Comparison of ENCODE assay signal across 8 cellular contexts in the genomic region with DNA sequence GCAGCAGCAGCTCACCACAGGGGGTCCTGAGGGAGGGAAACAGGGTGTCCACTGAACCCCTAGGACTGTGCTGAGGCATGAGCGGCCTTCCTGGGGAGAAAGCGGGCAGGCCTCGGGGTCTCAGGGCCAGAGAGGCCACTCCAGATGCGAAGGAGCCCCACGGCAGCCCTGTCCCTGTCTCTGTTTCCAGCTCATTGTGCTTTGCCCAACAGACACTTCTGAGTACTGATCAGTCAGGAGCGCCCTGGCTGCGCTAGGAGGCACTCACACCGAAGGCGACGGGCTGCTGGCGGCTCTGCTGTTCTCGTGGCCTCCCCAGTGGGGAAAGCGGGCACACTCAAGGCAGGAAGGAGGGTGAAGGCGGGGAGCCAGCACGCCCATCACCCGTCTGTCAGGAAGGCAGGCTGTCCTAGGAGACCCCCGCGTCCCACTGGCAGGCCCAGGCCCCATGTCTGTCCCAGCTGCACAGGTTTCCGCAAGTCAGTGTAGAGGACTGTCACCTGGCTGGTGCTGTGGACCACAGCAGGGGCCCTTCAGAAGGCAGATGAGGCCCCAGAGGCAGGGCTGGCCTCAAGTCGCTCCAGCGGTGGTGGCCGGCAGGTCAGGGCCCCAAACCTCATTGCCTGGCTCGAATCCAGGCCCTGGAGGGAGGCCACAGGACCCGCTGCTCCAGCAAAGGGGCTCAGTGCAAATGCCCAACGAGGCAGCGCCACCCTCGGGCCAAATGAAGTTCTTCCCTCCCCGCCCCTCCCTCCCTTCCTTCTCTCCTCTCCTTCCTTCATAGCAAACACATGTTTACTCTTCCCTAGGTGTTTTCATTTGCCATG. TPM values are rescaled to one million over a fixed set of nuclear protein-coding genes. Genes with fewer than 3 reads are reported as not detected.
DNase-seq lines count a peak whose midpoint lies in the region; ATAC-seq and TF ChIP-seq lines count a peak whose summit lies in the region.

No MANE protein-coding gene starts in this region.

- H3K9me3 ChIP-seq in IMR-90 (ENCODE audit: control insufficient read depth, insufficient read depth, low read length) (peaks cover 3% of the 10 kb centered on the region; the same call in 1 of the 2 replicates), MG63 (no peaks in the 10 kb centered on the region)

- peak; percentile 32 for TF ChIP-seq RAD21 in IMR-90 (IDR thresholded peaks at IDR 0.05; ENCODE audit: low read length)

- no peak overlapping the region for H4K5ac ChIP-seq in IMR-90 (ENCODE audit: low read depth, low read length)

- H3K27ac ChIP-seq in IMR-90 (ENCODE audit: insufficient read depth, low read length): no peak overlapping the region

- peaks cover 52 to 78% of the 10 kb centered on the region in 2 donors for H3K4me1 Mint-ChIP-seq in stimulated activated naive B cell treated with anti-CD40 and anti-IgM and Interleukin-4, amounts not matched to agents 10 μg/mL and 1 μg/mL and 100 μg/mL, for 72 hours

- H2BK20ac ChIP-seq in IMR-90 (ENCODE audit: low read depth, low read length): no peak overlapping the region

- no peak overlapping the region for H4K8ac ChIP-seq in IMR-90 (ENCODE audit: low read depth in 2 of 2, low read length in 2 of 2)

- H3K36me3 Mint-ChIP-seq in stimulated activated naive B cell treated with anti-CD40 and anti-IgM and Interleukin-4, amounts not matched to agents 10 μg/mL and 1 μg/mL and 100 μg/mL, for 72 hours: peaks cover 4 to 7% of the 10 kb centered on the region in 2 donors

- POLR2A ChIA-PET in IMR-90 (lab: Charles Lee; ENCODE audit: unreplicated experiment): no interaction called here

- H3K27ac Mint-ChIP-seq in stimulated activated naive B cell treated with anti-CD40 and anti-IgM and Interleukin-4, amounts not matched to agents 10 μg/mL and 1 μg/mL and 100 μg/mL, for 72 hours: peak overlapping the region; percentile 99

- H3K79me1 ChIP-seq in IMR-90 (ENCODE audit: low read depth in 1 of 2, low read length in 2 of 2): no peaks in the 10 kb centered on the region

- H4K91ac ChIP-seq in IMR-90 (ENCODE audit: insufficient read depth, low read depth, low read length): no peak overlapping the region

- no peak for TF ChIP-seq POLR2A in IMR-90 (IDR thresholded peaks at IDR 0.05; ENCODE audit: low read depth, low read length)

- H3K27me3 ChIP-seq in IMR-90 (ENCODE audit: control insufficient read depth, insufficient read depth, low read length): no peaks in the 10 kb centered on the region; the same call in 1 of the 2 replicates
- H3K27me3 ChIP-seq in MG63: no peaks in the 10 kb centered on the region

- H2AK9ac ChIP-seq in IMR-90 (replicated peaks; ENCODE audit: low read depth, low read length, poor library complexity): peak overlapping the region; percentile 55

- no peak overlapping the region for H3K23ac ChIP-seq in IMR-90 (ENCODE audit: low read depth, low read length)

- H3K18ac ChIP-seq in IMR-90 (ENCODE audit: low read depth, low read length): no peak overlapping the region

- H3K27me3 Mint-ChIP-seq in stimulated activated naive B cell treated with anti-CD40 and anti-IgM and Interleukin-4, amounts not matched to agents 10 μg/mL and 1 μg/mL and 100 μg/mL, for 72 hours: no peaks in the 10 kb centered on the region

- no peak overlapping the region for H2BK15ac ChIP-seq in IMR-90 (ENCODE audit: low read depth, low read length)

- TF ChIP-seq CTCF in AG10803 (conservative IDR thresholded peaks at IDR 0.05; ENCODE audit: low read length) (0 out of 2 replicates have a peak, but pooled peaks have one; percentile 5), IMR-90 (conservative IDR thresholded peaks at IDR 0.05; ENCODE audit: low read depth, low read length) (0 out of 2 replicates have a peak, but pooled peaks have one; percentile 16), cardiac fibroblast (IDR thresholded peaks at IDR 0.05; ENCODE audit: low read depth, low read length) (peak; percentile 2)

- H3K14ac ChIP-seq in IMR-90 (replicated peaks; ENCODE audit: low read depth, low read length): no peak overlapping the region

- no peak overlapping the region for H3K56ac ChIP-seq in IMR-90 (ENCODE audit: extremely low read depth, insufficient read depth, low read length)

- no peak overlapping the region for H3K9ac ChIP-seq in IMR-90 (ENCODE audit: low read depth, low read length)

- H3K4me3 ChIP-seq in AG10803 (ENCODE audit: low read length) (no peak overlapping the region), IMR-90 (ENCODE audit: insufficient read depth, low read depth, low read length) (no peak overlapping the region), cardiac fibroblast (replicated peaks in 1 of 2; ENCODE audit: low read depth in 2 of 2, low read length in 2 of 2) (no peak overlapping the region), MG63 (no peak overlapping the region)

- dilution Hi-C loops in IMR-90 (cut with HindIII; ENCODE audit: low sequenced_read_pairs, unreplicated experiment): no loop called here

- no peaks in the 10 kb centered on the region for H3K4me1 ChIP-seq in IMR-90 (ENCODE audit: control insufficient read depth, insufficient read depth, low read length)

- peak overlapping the region; percentile 85 to 87 for H3K4me3 Mint-ChIP-seq in stimulated activated naive B cell treated with anti-CD40 and anti-IgM and Interleukin-4, amounts not matched to agents 10 μg/mL and 1 μg/mL and 100 μg/mL, for 72 hours

- in situ Hi-C loops in IMR-90 (cut with MboI; ENCODE audit: low sequenced_read_pairs): no loop called here

- CTCF ChIA-PET in IMR-90 (lab: Yijun Ruan, JAX): no interaction called here

- H3K36me3 ChIP-seq in IMR-90 (ENCODE audit: control insufficient read depth, insufficient read depth, low read length): no peaks in the 10 kb centered on the region
- no peaks in the 10 kb centered on the region for H3K36me3 ChIP-seq in MG63

- no peak overlapping the region for H3K4me2 ChIP-seq in IMR-90 (ENCODE audit: low read depth, low read length)

- ATAC-seq in GM18502 (IDR thresholded peaks at IDR 0.05; ENCODE audit: poor library complexity, unreplicated experiment) (peak; percentile 24), IMR-90 (ENCODE audit: low read depth) (no peak)
- ATAC-seq in stimulated activated naive B cell treated with anti-CD40 and anti-IgM and Interleukin-4, amounts not matched to agents 10 μg/mL and 1 μg/mL and 100 μg/mL, for 72 hours (replicated peaks): peak; percentile 6 to 18

- H2BK5ac ChIP-seq in IMR-90 (ENCODE audit: low read depth, low read length, poor library complexity, severe bottlenecking): no peak overlapping the region

- no peak overlapping the region for H2AK5ac ChIP-seq in IMR-90 (ENCODE audit: low read depth, low read length)

- no peaks in the 10 kb centered on the region for H4K20me1 ChIP-seq in IMR-90 (ENCODE audit: insufficient read depth, low read length)

- H2BK120ac ChIP-seq in IMR-90 (ENCODE audit: low read depth, low read length): no peak overlapping the region

- no peak overlapping the region for H3K4ac ChIP-seq in IMR-90 (ENCODE audit: low read depth, low read length)

- H3K9me1 ChIP-seq in IMR-90 (ENCODE audit: insufficient read depth, low read length): no peaks in the 10 kb centered on the region

- DNase-seq in AG10803 (ENCODE audit: low read depth): no peak
- no peak for DNase-seq in IMR-90
- DNase-seq in cardiac fibroblast (ENCODE audit: low read depth in 2 of 2): no peak
- DNase-seq in stimulated activated naive B cell treated with anti-CD40 and anti-IgM and Interleukin-4, amounts not matched to agents 10 μg/mL and 1 μg/mL and 100 μg/mL, for 72 hours: peak; percentile 18
- no peak for DNase-seq in MG63
- DNase-seq in nucleus accumbens (lab: John Stamatoyannopoulos, UW): no peak
- DNase-seq in amniotic stem cell (lab: John Stamatoyannopoulos, UW): no peak

- peak overlapping the region; percentile 23 for H2AFZ ChIP-seq in IMR-90 (replicated peaks; ENCODE audit: low read length, poor library complexity)

- 90% methylated on average over 6 of the region's 28 CpGs; no CpG with 5 or more reads in 1 of the 2 experiments for WGBS in IMR-90 (ENCODE audit: extremely low coverage in 2 of 2, insufficient read length in 1 of 2), 2 experiments

- peaks cover 2 to 3% of the 10 kb centered on the region in 2 donors for H3K9me3 Mint-ChIP-seq in stimulated activated naive B cell treated with anti-CD40 and anti-IgM and Interleukin-4, amounts not matched to agents 10 μg/mL and 1 μg/mL and 100 μg/mL, for 72 hours

- BruUV-seq in IMR-90 (replicated peaks; lab: Mats Ljungman, UMichigan): no TSS peak

- intact Hi-C loops in IMR-90 (cut with micrococcal nuclease): loop anchor here (2.0 kb wide), 1 partner anchor 248 kb away; a partner anchor contains a TSS

TF ChIP-seq in IMR-90, 13 proteins besides CTCF, POLR2A, EP300 and RAD21:
- 0 out of 2 replicates have a peak, but pooled peaks have one; percentile 8 for TF ChIP-seq SMC3 (IDR thresholded peaks at IDR 0.05; ENCODE audit: low read depth, low read length)
- no peak for TF ChIP-seq CEBPB (IDR thresholded peaks at IDR 0.05; ENCODE audit: low read depth, low read length)
- no peak for TF ChIP-seq MAZ (IDR thresholded peaks at IDR 0.05; ENCODE audit: borderline replicate concordance, low read depth, low read length)
- no peak for TF ChIP-seq CHD1 (IDR thresholded peaks at IDR 0.05; ENCODE audit: low read depth, low read length)

RNA-seq across cellular contexts. Expression of a gene that starts 6.8 kb away (rescaled TPM):
- total RNA-seq in IMR-90 (2012; rRNA removed): 1.4 and 2.0 TPM in 2 replicates
- 2.0 and 2.6 TPM in 2 replicates for polyA plus RNA-seq in IMR-90 (2012; rRNA removed)
- polyA plus RNA-seq in IMR-90 (2012; cell fraction: cytosol; rRNA removed): 3.2 and 3.7 TPM in 2 replicates
- 2.9 and 9.5 TPM in 2 replicates for polyA plus RNA-seq in IMR-90 (2012; cell fraction: nucleus; rRNA removed; ENCODE audit: low replicate concordance)
- 0.03 TPM in 1 of 2 replicates, not detected in the other for total RNA-seq in MG63 (2014; rRNA removed; shearing (Covaris generic); ENCODE audit: low replicate concordance)

RNA-seq across cellular contexts. Expression of a gene that starts 31.6 kb away (rescaled TPM):
- under 0.01 TPM in 1 of 2 replicates, not detected in the other for total RNA-seq in IMR-90 (2012; rRNA removed)
- 0.03 TPM in 2 replicates for polyA plus RNA-seq in IMR-90 (2012; rRNA removed)
- 0.02 and 0.08 TPM in 2 replicates for polyA plus RNA-seq in IMR-90 (2012; cell fraction: cytosol; rRNA removed)
- 0.06 and 0.14 TPM in 2 replicates for polyA plus RNA-seq in IMR-90 (2012; cell fraction: nucleus; rRNA removed; ENCODE audit: low replicate concordance)
- total RNA-seq in MG63 (2014; rRNA removed; shearing (Covaris generic); ENCODE audit: low replicate concordance): not detected in 2 replicates

RNA-seq across cellular contexts. Expression of a gene that starts 46.1 kb away (rescaled TPM):
- 8.6 and 12.2 TPM in 2 replicates for total RNA-seq in IMR-90 (2012; rRNA removed)
- polyA plus RNA-seq in IMR-90 (2012; rRNA removed): 10.5 and 11.5 TPM in 2 replicates
- polyA plus RNA-seq in IMR-90 (2012; cell fraction: cytosol; rRNA removed): 6.0 and 9.5 TPM in 2 replicates
- polyA plus RNA-seq in IMR-90 (2012; cell fraction: nucleus; rRNA removed; ENCODE audit: low replicate concordance): 17.5 and 22.5 TPM in 2 replicates
- 19.0 and 94.7 TPM in 2 replicates for total RNA-seq in MG63 (2014; rRNA removed; shearing (Covaris generic); ENCODE audit: low replicate concordance)

RNA-seq across cellular contexts. Expression of a gene that starts 51.9 kb away (rescaled TPM):
- 0.56 and 1.3 TPM in 2 replicates for total RNA-seq in IMR-90 (2012; rRNA removed)
- polyA plus RNA-seq in IMR-90 (2012; rRNA removed): 3.5 and 3.8 TPM in 2 replicates
- 1.3 and 5.0 TPM in 2 replicates for polyA plus RNA-seq in IMR-90 (2012; cell fraction: cytosol; rRNA removed)
- polyA plus RNA-seq in IMR-90 (2012; cell fraction: nucleus; rRNA removed; ENCODE audit: low replicate concordance): 6.8 and 8.6 TPM in 2 replicates
- 11.1 and 24.6 TPM in 2 replicates for total RNA-seq in MG63 (2014; rRNA removed; shearing (Covaris generic); ENCODE audit: low replicate concordance)
